In genomic region chr21:9129741-9130140, GRCh38 we compare ENCODE assay signal across 1 cellular context.
TF ChIP-seq lines count a peak whose summit lies in the region.

No MANE protein-coding gene starts in this region.

TF ChIP-seq in SK-N-SH, 30 proteins besides CTCF, POLR2A, EP300 and RAD21:
- TF ChIP-seq USF1 (IDR thresholded peaks at IDR 0.05; ENCODE audit: borderline replicate concordance, low read depth) (peak; percentile 64; the same call in 1 of the 2 replicates), YY1 (IDR thresholded peaks at IDR 0.05; ENCODE audit: low read depth) (0 out of 2 replicates have a peak, but pooled peaks have one; percentile 23), GABPA (IDR thresholded peaks at IDR 0.05; ENCODE audit: low read depth) (0 out of 2 replicates have a peak, but pooled peaks have one; percentile 14), NRF1 (IDR thresholded peaks at IDR 0.05; ENCODE audit: low read depth, low read length) (0 out of 2 replicates have a peak, but pooled peaks have one; percentile 20)
TF ChIP-seq in SK-N-SH: peak in this region for 4; not testable (repeated sequence) for 26.
